ENCODE assay signal across 9 cellular contexts in genomic region chr2:211455225-211455841, GRCh38.
DNase-seq lines count a peak whose midpoint lies in the region; ATAC-seq, FAIRE-seq and TF ChIP-seq lines count a peak whose summit lies in the region.
"Had no signal": no experiment of that assay in that cellular context is flagged by ENCODE, and none has a peak within 500 bp of the region (broad histone marks: within the 10 kb centered on the region; RNA-seq: fewer than 3 reads in every experiment).

No MANE protein-coding gene starts in this region.

- H3K4me1 Mint-ChIP-seq in chondrocyte (ENCODE audit: low read depth) (no peaks in the 10 kb centered on the region), T-helper 17 cell (peaks cover 2% of the 10 kb centered on the region)

- H3K4me2 ChIP-seq in OCI-LY3 (ENCODE audit: low read length), result no peak overlapping the region
- H3K4me2 ChIP-seq in HepG2 (ENCODE audit: low read depth, low read length), result no peak overlapping the region
- H3K4me2 ChIP-seq: BLaER1 had no signal

- CTCF ChIA-PET in HepG2 (lab: Yijun Ruan, JAX; ENCODE audit: low intra/inter-chr PET ratio, low total read pairs), result interaction anchor here (2.1 kb wide), 1 partner anchor 1112 kb away, joined by 14 read pairs; no protein-coding TSS in a partner anchor

- DNase-seq in DMS 273 (lab: John Stamatoyannopoulos, UW; ENCODE audit: unreplicated experiment) (peak; percentile 74), DMS 273 treated with DMSO at 0.1 percent for 48 hours (lab: John Stamatoyannopoulos, UW) (no peak), chondrocyte (ENCODE audit: low spot score) (no peak), HepG2 (ENCODE audit: low spot score) (peak; percentile 49), T-helper 17 cell (no peak)

- H3K27ac Mint-ChIP-seq in chondrocyte (ENCODE audit: unreplicated experiment) (no peak overlapping the region), T-helper 17 cell (no peak overlapping the region)

- POLR2A ChIA-PET in HepG2 (lab: Yijun Ruan, JAX), result no interaction called here

- H3K4me3 Mint-ChIP-seq in chondrocyte (ENCODE audit: unreplicated experiment) (no peak overlapping the region), T-helper 17 cell (no peak overlapping the region)

- H3K9me3 ChIP-seq in OCI-LY3 (ENCODE audit: insufficient read depth, low read length), result no peaks in the 10 kb centered on the region
- H3K9me3 ChIP-seq in HepG2 (ENCODE audit: low read length), result no peaks in the 10 kb centered on the region
- no peaks in the 10 kb centered on the region for H3K9me3 ChIP-seq in T-helper 17 cell (ENCODE audit: control insufficient read depth, low read length, poor library complexity, severe bottlenecking)
- H3K9me3 ChIP-seq: BLaER1 had no signal

- TF ChIP-seq CTCF in OCI-LY3 (IDR thresholded peaks at IDR 0.05; ENCODE audit: low read depth, low read length) (peak; percentile 92), chondrocyte (IDR thresholded peaks at IDR 0.05) (peak; percentile 98), HepG2 (CRISPR knock-in tag; IDR thresholded peaks at IDR 0.05) (peak; percentile 77)

- H3K79me2 ChIP-seq in OCI-LY3 (ENCODE audit: low read length), result no peaks in the 10 kb centered on the region
- no peaks in the 10 kb centered on the region for H3K79me2 ChIP-seq in HepG2 (ENCODE audit: insufficient read depth, low read length)

- H3K27me3 Mint-ChIP-seq in chondrocyte (ENCODE audit: low read depth), result no peaks in the 10 kb centered on the region
- H3K27me3 Mint-ChIP-seq in T-helper 17 cell, result no peaks in the 10 kb centered on the region

- peak; percentile 75 for ATAC-seq in GM19455 (IDR thresholded peaks at IDR 0.05; ENCODE audit: unreplicated experiment)
- ATAC-seq in HG03571 (IDR thresholded peaks at IDR 0.05; ENCODE audit: unreplicated experiment), result peak; percentile 73
- ATAC-seq in HepG2, result peak; percentile 87
- ATAC-seq in T-helper 17 cell, result no peak

- intact Hi-C loops in HepG2 (cut with micrococcal nuclease; ENCODE audit: unreplicated experiment), result loop anchor here (1.0 to 5.0 kb wide), 2 partner anchors 1092 to 1112 kb away; no protein-coding TSS in a partner anchor

- H3K9ac ChIP-seq in OCI-LY3 (ENCODE audit: low read length), result no peak overlapping the region
- no peak overlapping the region for H3K9ac ChIP-seq in HepG2 (ENCODE audit: insufficient read depth, low read depth, low read length)
- H3K9ac ChIP-seq: BLaER1 had no signal

- H3K27ac ChIP-seq in OCI-LY3 (ENCODE audit: low read length) (no peak overlapping the region), HepG2 (ENCODE audit: extremely low read length, insufficient read depth, low read length) (no peak overlapping the region)
- H3K27ac ChIP-seq: BLaER1 had no signal

- no peak for TF ChIP-seq POLR2A in HepG2 (IDR thresholded peaks at IDR 0.05; ENCODE audit: insufficient read depth in 1 of 2, low read depth in 2 of 2, low read length in 2 of 2)

- TF ChIP-seq EP300 in HepG2 (IDR thresholded peaks at IDR 0.05; ENCODE audit: low read depth in 2 of 2, low read length in 2 of 2) (no peak), HepG2 (CRISPR knock-in tag; IDR thresholded peaks at IDR 0.05; ENCODE audit: borderline replicate concordance) (no peak)

- H3K27me3 ChIP-seq in OCI-LY3 (ENCODE audit: low read depth, low read length), result no peaks in the 10 kb centered on the region
- no peaks in the 10 kb centered on the region for H3K27me3 ChIP-seq in HepG2 (ENCODE audit: control insufficient read depth in 1 of 2, insufficient read depth in 2 of 2, low read length in 2 of 2)
- H3K27me3 ChIP-seq: BLaER1 had no signal

- peak; percentile 39 for FAIRE-seq in HepG2 (lab: Jason Lieb, UNC)

- no peak for TF ChIP-seq RAD21 in HepG2 (CRISPR knock-in tag; IDR thresholded peaks at IDR 0.05)

- H3K36me3 Mint-ChIP-seq in chondrocyte (ENCODE audit: low read depth) (no peaks in the 10 kb centered on the region), T-helper 17 cell (ENCODE audit: low read depth) (no peaks in the 10 kb centered on the region)

- no peak overlapping the region for H2AFZ ChIP-seq in OCI-LY3 (ENCODE audit: low read depth, low read length)
- no peak overlapping the region for H2AFZ ChIP-seq in HepG2 (ENCODE audit: low read length)

- H3K4me3 ChIP-seq in OCI-LY3 (ENCODE audit: low read length) (no peak overlapping the region), HepG2 (replicated peaks in 1 of 3; ENCODE audit: insufficient read depth in 1 of 3, low read depth in 2 of 3, low read length in 3 of 3) (no peak overlapping the region)
- H3K4me3 ChIP-seq: BLaER1 had no signal

- in situ Hi-C loops in HepG2 (cut with HindIII; ENCODE audit: extremely low pct_ligation_motif_present, low pct_unique_long_range_greater_than_20kb), result no loop called here

- 29% methylated on average over 1 of the region's 1 CpG for WGBS in HepG2 (ENCODE audit: low lambda C conversion rate)

- H4K20me1 ChIP-seq in OCI-LY3 (ENCODE audit: insufficient read depth, low read length), result no peaks in the 10 kb centered on the region
- no peaks in the 10 kb centered on the region for H4K20me1 ChIP-seq in HepG2 (ENCODE audit: insufficient read depth, low read length)
- H4K20me1 ChIP-seq: BLaER1 had no signal

- H3K36me3 ChIP-seq in OCI-LY3 (replicated peaks; ENCODE audit: low read depth, low read length) (no peaks in the 10 kb centered on the region), HepG2 (replicated peaks in 1 of 2; ENCODE audit: control insufficient read depth in 1 of 2, insufficient read depth in 2 of 2, low read length in 2 of 2) (no peaks in the 10 kb centered on the region)
- H3K36me3 ChIP-seq: BLaER1 had no signal

- H3K4me1 ChIP-seq in OCI-LY3 (ENCODE audit: low read length), result peaks cover 10% of the 10 kb centered on the region
- H3K4me1 ChIP-seq in HepG2 (ENCODE audit: insufficient read depth, low read length), result no peaks in the 10 kb centered on the region
- H3K4me1 ChIP-seq: BLaER1 had no signal

- BruUV-seq in HepG2 (replicated peaks; lab: Mats Ljungman, UMichigan), result no TSS peak

- H3K9me3 Mint-ChIP-seq in chondrocyte (ENCODE audit: low read depth), result no peaks in the 10 kb centered on the region

TF ChIP-seq in HepG2, 621 proteins besides CTCF, POLR2A, EP300 and RAD21:
- TF ChIP-seq NR2F2 (IDR thresholded peaks at IDR 0.05; ENCODE audit: borderline replicate concordance, low read depth) (no peak), STAG1 (CRISPR knock-in tag; IDR thresholded peaks at IDR 0.05) (peak; percentile 47), CAMTA2 (CRISPR knock-in tag; IDR thresholded peaks at IDR 0.05; ENCODE audit: borderline replicate concordance) (no peak), SMC3 (IDR thresholded peaks at IDR 0.05; ENCODE audit: low read length) (peak; percentile 44)

Comparison
In these comparisons a context has a peak if more than half of its experiments do, and no peak if none do; other contexts are left out.
1. DNase-seq: peak in DMS 273 (single experiment) and HepG2 (single experiment); none in DMS 273 treated with DMSO at 0.1 percent for 48 hours (single experiment), chondrocyte (single experiment) and T-helper 17 cell (0 of 3).
2. Peak in every context shown above with its lines, with median percentiles within 50 percentile points of each other: CTCF ChIP-seq.